In the genomic region with DNA sequence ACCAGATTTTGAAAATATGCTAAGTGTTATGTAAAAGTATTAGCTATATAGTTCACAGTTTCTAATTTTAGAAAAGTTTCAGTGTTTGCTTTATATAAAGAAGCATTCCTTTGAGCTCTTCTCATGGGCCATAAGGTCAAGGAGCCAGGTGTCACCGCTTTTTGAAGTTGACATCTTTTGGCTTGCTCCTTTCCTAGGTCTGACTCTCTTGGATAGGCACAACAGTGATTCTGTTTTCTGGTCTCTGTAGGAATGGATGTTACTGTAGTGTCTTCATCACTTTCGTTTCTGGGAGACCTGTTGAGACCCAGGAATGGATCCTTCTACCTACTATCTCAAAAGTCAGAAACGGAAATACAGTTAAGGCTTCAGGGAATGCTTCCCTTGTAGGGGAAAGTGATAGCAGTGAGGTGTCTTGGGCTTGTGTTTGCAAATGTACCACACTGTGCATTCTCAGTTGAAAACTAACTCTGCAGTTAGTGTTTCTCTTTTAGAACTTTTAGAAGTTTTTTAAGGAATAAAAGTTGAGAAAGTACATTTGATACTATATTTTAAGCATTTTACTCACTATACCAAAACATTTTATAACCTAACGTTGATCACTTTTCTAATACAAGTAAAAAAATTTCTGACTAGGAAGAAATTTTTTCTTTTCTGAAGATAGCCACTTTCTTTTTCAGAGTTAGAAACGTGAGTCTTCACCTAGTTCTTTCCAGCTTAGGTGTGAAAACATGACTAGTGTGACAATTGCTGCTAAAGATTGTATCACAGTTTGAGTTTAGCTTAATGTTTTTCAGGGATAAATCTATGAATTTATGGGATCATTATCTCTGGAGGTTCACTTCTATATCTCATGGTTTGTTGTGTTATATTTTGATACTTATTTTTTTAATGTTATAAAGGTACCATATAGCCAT, we compare ENCODE assay signal across 1 cellular context.
TF ChIP-seq lines count a peak whose summit lies in the region.

No MANE protein-coding gene starts in this region.

TF ChIP-seq in HEK293T, 16 proteins besides CTCF, POLR2A, EP300 and RAD21 (continued from another document):
- no peak for TF ChIP-seq FOXA1 (IDR thresholded peaks at IDR 0.05)
- no peak for TF ChIP-seq FOXK2 (IDR thresholded peaks at IDR 0.05)
- TF ChIP-seq SUZ12 (IDR thresholded peaks at IDR 0.05), result no peak
- TF ChIP-seq NFRKB (IDR thresholded peaks at IDR 0.05), result no peak
